Comparison of ENCODE assay signal across 2 cellular contexts in the genomic region with DNA sequence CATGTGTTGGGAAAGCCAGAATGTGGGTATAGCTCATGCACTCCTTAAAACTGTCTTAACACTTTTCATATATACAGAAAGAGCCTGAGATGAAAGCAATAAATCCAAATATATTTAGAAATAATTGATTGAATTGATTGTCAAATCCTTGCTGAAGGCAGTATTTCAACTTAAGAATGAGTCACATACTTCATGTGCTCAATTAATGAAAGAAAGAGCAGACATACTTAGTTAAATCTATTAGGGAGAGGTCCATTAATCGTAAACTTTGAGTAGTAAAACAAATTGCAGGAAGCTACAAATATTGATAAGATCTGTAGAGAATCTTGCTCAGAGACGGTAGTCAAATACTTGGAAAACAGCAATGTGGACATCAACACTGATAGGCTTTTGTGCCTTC.
TF ChIP-seq lines count a peak whose summit lies in the region.

No MANE protein-coding gene starts in this region.

TF ChIP-seq in SK-N-SH treated with all-trans-retinoic acid at 6 μM for 48 hours, 23 proteins besides CTCF, POLR2A, EP300 and RAD21:
- TF ChIP-seq BACH2 (CRISPR knock-in tag; IDR thresholded peaks at IDR 0.05; ENCODE audit: borderline replicate concordance): no peak
- TF ChIP-seq, protein P1, sequence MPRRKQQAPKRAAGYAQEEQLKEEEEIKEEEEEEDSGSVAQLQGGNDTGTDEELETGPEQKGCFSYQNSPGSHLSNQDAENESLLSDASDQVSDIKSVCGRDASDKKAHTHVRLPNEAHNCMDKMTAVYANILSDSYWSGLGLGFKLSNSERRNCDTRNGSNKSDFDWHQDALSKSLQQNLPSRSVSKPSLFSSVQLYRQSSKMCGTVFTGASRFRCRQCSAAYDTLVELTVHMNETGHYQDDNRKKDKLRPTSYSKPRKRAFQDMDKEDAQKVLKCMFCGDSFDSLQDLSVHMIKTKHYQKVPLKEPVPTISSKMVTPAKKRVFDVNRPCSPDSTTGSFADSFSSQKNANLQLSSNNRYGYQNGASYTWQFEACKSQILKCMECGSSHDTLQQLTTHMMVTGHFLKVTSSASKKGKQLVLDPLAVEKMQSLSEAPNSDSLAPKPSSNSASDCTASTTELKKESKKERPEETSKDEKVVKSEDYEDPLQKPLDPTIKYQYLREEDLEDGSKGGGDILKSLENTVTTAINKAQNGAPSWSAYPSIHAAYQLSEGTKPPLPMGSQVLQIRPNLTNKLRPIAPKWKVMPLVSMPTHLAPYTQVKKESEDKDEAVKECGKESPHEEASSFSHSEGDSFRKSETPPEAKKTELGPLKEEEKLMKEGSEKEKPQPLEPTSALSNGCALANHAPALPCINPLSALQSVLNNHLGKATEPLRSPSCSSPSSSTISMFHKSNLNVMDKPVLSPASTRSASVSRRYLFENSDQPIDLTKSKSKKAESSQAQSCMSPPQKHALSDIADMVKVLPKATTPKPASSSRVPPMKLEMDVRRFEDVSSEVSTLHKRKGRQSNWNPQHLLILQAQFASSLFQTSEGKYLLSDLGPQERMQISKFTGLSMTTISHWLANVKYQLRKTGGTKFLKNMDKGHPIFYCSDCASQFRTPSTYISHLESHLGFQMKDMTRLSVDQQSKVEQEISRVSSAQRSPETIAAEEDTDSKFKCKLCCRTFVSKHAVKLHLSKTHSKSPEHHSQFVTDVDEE (CRISPR knock-in tag; IDR thresholded peaks at IDR 0.05): no peak
- no peak for TF ChIP-seq PPARA (CRISPR knock-in tag; IDR thresholded peaks at IDR 0.05; ENCODE audit: borderline replicate concordance)
- no peak for TF ChIP-seq ZNF8 (CRISPR knock-in tag; IDR thresholded peaks at IDR 0.05)
- TF ChIP-seq ZC3H10 (CRISPR knock-in tag; IDR thresholded peaks at IDR 0.05): peak; percentile 84; the same call in 1 of the 2 replicates
- TF ChIP-seq ZFP3 (CRISPR knock-in tag; IDR thresholded peaks at IDR 0.05): no peak
- peak; percentile 51; the same call in 1 of the 2 replicates for TF ChIP-seq TOX (CRISPR knock-in tag; IDR thresholded peaks at IDR 0.05; ENCODE audit: borderline replicate concordance)
- TF ChIP-seq, protein P2, sequence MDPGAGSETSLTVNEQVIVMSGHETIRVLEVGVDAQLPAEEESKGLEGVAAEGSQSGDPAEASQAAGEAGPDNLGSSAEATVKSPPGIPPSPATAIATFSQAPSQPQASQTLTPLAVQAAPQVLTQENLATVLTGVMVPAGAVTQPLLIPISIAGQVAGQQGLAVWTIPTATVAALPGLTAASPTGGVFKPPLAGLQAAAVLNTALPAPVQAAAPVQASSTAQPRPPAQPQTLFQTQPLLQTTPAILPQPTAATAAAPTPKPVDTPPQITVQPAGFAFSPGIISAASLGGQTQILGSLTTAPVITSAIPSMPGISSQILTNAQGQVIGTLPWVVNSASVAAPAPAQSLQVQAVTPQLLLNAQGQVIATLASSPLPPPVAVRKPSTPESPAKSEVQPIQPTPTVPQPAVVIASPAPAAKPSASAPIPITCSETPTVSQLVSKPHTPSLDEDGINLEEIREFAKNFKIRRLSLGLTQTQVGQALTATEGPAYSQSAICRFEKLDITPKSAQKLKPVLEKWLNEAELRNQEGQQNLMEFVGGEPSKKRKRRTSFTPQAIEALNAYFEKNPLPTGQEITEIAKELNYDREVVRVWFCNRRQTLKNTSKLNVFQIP (CRISPR knock-in tag; IDR thresholded peaks at IDR 0.05; ENCODE audit: borderline replicate concordance, low read depth): peak; percentile 26; the same call in 1 of the 2 replicates

TF ChIP-seq in SK-N-SH, 30 proteins besides CTCF, POLR2A, EP300 and RAD21:
- TF ChIP-seq RXRA (IDR thresholded peaks at IDR 0.05; ENCODE audit: borderline replicate concordance, low read depth): no peak
- no peak for TF ChIP-seq TCF12 (IDR thresholded peaks at IDR 0.05)
- no peak for TF ChIP-seq MXI1 (IDR thresholded peaks at IDR 0.05; ENCODE audit: low read depth, low read length)
- no peak for TF ChIP-seq NRF1 (IDR thresholded peaks at IDR 0.05; ENCODE audit: low read depth, low read length)
- TF ChIP-seq FOXM1 (IDR thresholded peaks at IDR 0.05; ENCODE audit: low read depth): no peak
- TF ChIP-seq, protein P3, sequence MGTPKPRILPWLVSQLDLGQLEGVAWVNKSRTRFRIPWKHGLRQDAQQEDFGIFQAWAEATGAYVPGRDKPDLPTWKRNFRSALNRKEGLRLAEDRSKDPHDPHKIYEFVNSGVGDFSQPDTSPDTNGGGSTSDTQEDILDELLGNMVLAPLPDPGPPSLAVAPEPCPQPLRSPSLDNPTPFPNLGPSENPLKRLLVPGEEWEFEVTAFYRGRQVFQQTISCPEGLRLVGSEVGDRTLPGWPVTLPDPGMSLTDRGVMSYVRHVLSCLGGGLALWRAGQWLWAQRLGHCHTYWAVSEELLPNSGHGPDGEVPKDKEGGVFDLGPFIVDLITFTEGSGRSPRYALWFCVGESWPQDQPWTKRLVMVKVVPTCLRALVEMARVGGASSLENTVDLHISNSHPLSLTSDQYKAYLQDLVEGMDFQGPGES (IDR thresholded peaks at IDR 0.05; ENCODE audit: low read depth, low read length): no peak
- no peak for TF ChIP-seq JUND (IDR thresholded peaks at IDR 0.05)
- no peak for TF ChIP-seq NFIC (IDR thresholded peaks at IDR 0.05; ENCODE audit: borderline replicate concordance)
- no peak for TF ChIP-seq YY1 (IDR thresholded peaks at IDR 0.05; ENCODE audit: low read depth)
- no peak for TF ChIP-seq SIN3A (IDR thresholded peaks at IDR 0.05; ENCODE audit: borderline replicate concordance, low read depth, low read length)
- TF ChIP-seq MEF2A (IDR thresholded peaks at IDR 0.05; ENCODE audit: borderline replicate concordance, low read depth): no peak
- TF ChIP-seq GABPA (IDR thresholded peaks at IDR 0.05; ENCODE audit: low read depth): no peak
- TF ChIP-seq RFX5 (IDR thresholded peaks at IDR 0.05; ENCODE audit: low read length): no peak
- no peak for TF ChIP-seq SMC3 (IDR thresholded peaks at IDR 0.05; ENCODE audit: low read depth, low read length)
- no peak for TF ChIP-seq TEAD4 (IDR thresholded peaks at IDR 0.05; ENCODE audit: borderline replicate concordance, insufficient read depth)
- TF ChIP-seq RCOR1 (IDR thresholded peaks at IDR 0.05; ENCODE audit: low read length): no peak
